ENCODE assay signal across 9 cellular contexts in the genomic region with DNA sequence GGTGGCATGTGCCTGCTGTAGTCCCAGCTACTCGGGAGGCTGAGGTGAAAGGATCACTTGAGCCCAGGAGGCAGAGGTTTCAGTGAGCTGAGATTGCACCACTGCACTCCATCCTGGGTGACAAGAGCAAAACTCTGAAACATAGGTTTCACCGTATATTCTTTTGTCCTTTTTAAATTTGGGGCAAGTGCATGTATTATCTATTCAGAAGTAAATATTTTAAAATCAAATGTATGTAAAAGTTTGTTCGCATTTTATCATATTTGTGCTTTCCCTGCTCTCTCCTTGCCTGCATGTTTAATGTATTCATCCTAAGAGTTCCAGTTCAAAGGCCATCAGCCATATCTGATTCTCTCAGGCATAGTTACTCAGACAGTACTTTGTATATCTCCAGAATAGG.
"Had no signal": no experiment of that assay in that cellular context is flagged by ENCODE, and none has a peak within 500 bp of the region (broad histone marks: within the 10 kb centered on the region; RNA-seq: fewer than 3 reads in every experiment).

No MANE protein-coding gene starts in this region.

- ATAC-seq: GM23338, HepG2 had no signal

- DNase-seq: H9, HCEC 1CT, HFFc6, KG1 had no signal

- H2AFZ ChIP-seq: GM23338 had no signal

- FAIRE-seq: H1, H54, HepG2 had no signal

- H3K4me3 ChIP-seq: GM23338 had no signal

- H3K4me2 ChIP-seq: GM23338 had no signal

- H3K27ac ChIP-seq: HL-60 had no signal
